Comparison of ENCODE assay signal across 5 cellular contexts in genomic region chr4:141402696-141403095, GRCh38.
"Had no signal": no experiment of that assay in that cellular context is flagged by ENCODE, and none has a peak within 500 bp of the region (broad histone marks: within the 10 kb centered on the region; RNA-seq: fewer than 3 reads in every experiment).

No MANE protein-coding gene starts in this region.

- H3K4me2 ChIP-seq: GM23338 had no signal

- DNase-seq: H9, HCEC 1CT, KG1 had no signal

- H2AFZ ChIP-seq: GM23338 had no signal

- ATAC-seq: GM23338, K562 had no signal

- H3K4me3 ChIP-seq: GM23338, K562 had no signal
